In genomic region chr15:100502651-100503050, GRCh38 we compare ENCODE assay signal across 26 cellular contexts. TPM values are rescaled to one million over a fixed set of nuclear protein-coding genes. Genes with fewer than 3 reads are reported as not detected.
"Had no signal": no experiment of that assay in that cellular context is flagged by ENCODE, and none has a peak within 500 bp of the region (broad histone marks: within the 10 kb centered on the region; RNA-seq: fewer than 3 reads in every experiment).

No MANE protein-coding gene starts in this region.

- H3K4me1 ChIP-seq: left ventricle myocardium inferior, parathyroid adenoma, psoas muscle, right lobe of liver, tibial nerve, uterus had no signal

- FAIRE-seq: islet of Langerhans had no signal

- H3K79me2 ChIP-seq: parathyroid adenoma had no signal

- DNase-seq: hypothalamus; immature natural killer cell; left ventricle myocardium inferior; naive thymus-derived CD8-positive, alpha-beta T cell; nucleus accumbens; psoas muscle; right lobe of liver; stimulated activated CD4-positive, alpha-beta T cell treated with anti-CD3 and anti-CD28 coated beads, Interleukin-1b, Interleukin-23, amount 100 ng/mL, for 48 hours; stimulated activated CD4-positive, alpha-beta T cell treated with anti-CD3 and anti-CD28 coated beads, Interleukin-2, amount 100 ng/mL, for 48 hours; stimulated activated CD4-positive, alpha-beta T cell treated with anti-CD3 and anti-CD28 coated beads, Interleukin-4, amount 100 ng/mL, for 4 hours; stimulated activated CD8-positive, alpha-beta memory T cell treated with anti-CD3 and anti-CD28 coated beads, Interleukin-4, amount 100 ng/mL, for 48 hours; stimulated activated naive CD4-positive, alpha-beta T cell treated with Interleukin-2 at 50 U/mL for 16 hours; stimulated activated naive CD8-positive, alpha-beta T cell treated with anti-CD3 and anti-CD28 coated beads, Interleukin-15, amount 100 ng/mL, for 72 hours; substantia nigra; uterus had no signal

- H3K9me3 ChIP-seq: left ventricle myocardium inferior, psoas muscle, right lobe of liver, tibial nerve, uterus had no signal

- H3K27me3 ChIP-seq: right lobe of liver, tibial nerve, uterus had no signal

- H3K4me3 ChIP-seq: left ventricle myocardium inferior, lung, psoas muscle, right lobe of liver, smooth muscle cell, tibial nerve, uterus had no signal

- H2AFZ ChIP-seq: parathyroid adenoma had no signal

- H3K9ac ChIP-seq: parathyroid adenoma had no signal

- H3K27ac ChIP-seq: left ventricle myocardium inferior, parathyroid adenoma, psoas muscle, right lobe of liver, tibial nerve, uterus had no signal

- H3K4me2 ChIP-seq: smooth muscle cell had no signal

- H3K36me3 ChIP-seq: left ventricle myocardium inferior, right lobe of liver, tibial nerve, uterus had no signal

- ATAC-seq: naive thymus-derived CD8-positive, alpha-beta T cell; psoas muscle; right lobe of liver; stimulated activated memory B cell treated with anti-CD40 and anti-IgM and Interleukin-4, amounts not matched to agents 10 μg/mL and 1 μg/mL and 100 μg/mL, for 72 hours; stimulated activated naive CD8-positive, alpha-beta T cell treated with anti-CD3 and anti-CD28 coated beads, Interleukin-15, amount 100 ng/mL, for 72 hours had no signal

RNA-seq across cellular contexts. Expression of gene CERS3, which starts 26.1 kb away (rescaled TPM):
- total RNA-seq: kidney epithelial cell, mucosa of gallbladder, osteoblast, posterior vena cava, right lobe of liver, ureter had no signal
